ENCODE assay signal across 5 cellular contexts in genomic region chr12:43662736-43663135, GRCh38.
"Had no signal": no experiment of that assay in that cellular context is flagged by ENCODE, and none has a peak within 500 bp of the region (broad histone marks: within the 10 kb centered on the region; RNA-seq: fewer than 3 reads in every experiment).

No MANE protein-coding gene starts in this region.

- ATAC-seq: GM23338, HepG2 had no signal

- H3K27me3 Mint-ChIP-seq: IgD-negative memory B cell had no signal

- H3K4me3 Mint-ChIP-seq: GM23338, H9, IgD-negative memory B cell had no signal

- H3K27ac Mint-ChIP-seq: GM23338, H9, IgD-negative memory B cell had no signal

- H3K4me1 Mint-ChIP-seq: H9 had no signal

- H3K36me3 Mint-ChIP-seq: IgD-negative memory B cell had no signal

- DNase-seq: H9, HCEC 1CT had no signal

- H3K9me3 Mint-ChIP-seq: GM23338, H9, IgD-negative memory B cell had no signal
